Comparison of ENCODE assay signal across 9 cellular contexts in the genomic region with DNA sequence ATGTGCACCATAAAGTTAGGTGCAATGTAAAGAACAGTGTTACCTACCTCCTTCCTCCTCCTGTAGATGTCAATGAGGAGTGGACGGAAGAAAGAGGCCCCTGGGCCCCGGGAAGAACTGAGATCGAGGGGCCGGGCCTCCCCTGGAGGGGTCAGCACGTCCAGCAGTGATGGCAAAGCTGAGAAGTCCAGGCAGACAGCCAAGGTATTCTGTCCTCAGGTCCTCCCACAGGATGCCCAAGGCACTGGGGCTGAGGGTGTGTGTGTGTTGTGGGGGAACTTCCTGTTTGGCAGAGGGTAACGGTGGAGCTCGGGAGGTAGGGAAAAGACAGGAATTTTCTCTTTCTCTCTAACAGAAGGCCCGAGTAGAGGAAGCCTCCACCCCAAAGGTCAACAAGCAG. TPM values are rescaled to one million over a fixed set of nuclear protein-coding genes. Genes with fewer than 3 reads are reported as not detected.
DNase-seq lines count a peak whose midpoint lies in the region; ATAC-seq and TF ChIP-seq lines count a peak whose summit lies in the region.
"Had no signal": no experiment of that assay in that cellular context is flagged by ENCODE, and none has a peak within 500 bp of the region (broad histone marks: within the 10 kb centered on the region; RNA-seq: fewer than 3 reads in every experiment).

No MANE protein-coding gene starts in this region.

- ATAC-seq in activated CD4-positive, alpha-beta T cell treated with anti-CD3 and anti-CD28 coated beads for 36 hours: no peak
- ATAC-seq: sciatic nerve had no signal

- intact Hi-C loops in activated CD4-positive, alpha-beta T cell treated with anti-CD3 and anti-CD28 coated beads for 36 hours (cut with DNase I, micrococcal nuclease): no loop called here
- intact Hi-C loops in ascending aorta (cut with DNase I): no loop called here

- H2BK5ac ChIP-seq in H9 (ENCODE audit: insufficient read length, low read length): no peak overlapping the region

- H3K23ac ChIP-seq in H9 (ENCODE audit: insufficient read length, low read depth, low read length): no peak overlapping the region

- H4K5ac ChIP-seq in H9 (ENCODE audit: insufficient read length, low read depth, low read length): no peak overlapping the region

- no peaks in the 10 kb centered on the region for H3K9me3 Mint-ChIP-seq in activated CD4-positive, alpha-beta T cell treated with anti-CD3 and anti-CD28 coated beads for 36 hours (ENCODE audit: low read depth)
- H3K9me3 Mint-ChIP-seq in H9: no peaks in the 10 kb centered on the region; a peak in 1 of 5 replicates

- H3K36me3 Mint-ChIP-seq in activated CD4-positive, alpha-beta T cell treated with anti-CD3 and anti-CD28 coated beads for 36 hours (ENCODE audit: low read depth): peaks cover 43% of the 10 kb centered on the region
- peaks cover 22 to 75% (median 50%) of the 10 kb centered on the region in 3 experiments for H3K36me3 Mint-ChIP-seq in H9 (ENCODE audit: insufficient read depth in 1 of 3, low read depth in 3 of 3)

- H3T11ph ChIP-seq in H9 (ENCODE audit: low read length): no peak overlapping the region

- no peak overlapping the region for H3K14ac ChIP-seq in H9 (ENCODE audit: insufficient read depth, low read length)

- no peaks in the 10 kb centered on the region for H4K20me1 ChIP-seq in H9 (ENCODE audit: control insufficient read depth, insufficient read depth, insufficient read length)

- H3K4me2 ChIP-seq in H9 (ENCODE audit: insufficient read depth, insufficient read length, low read length): no peak overlapping the region

- POLR2A ChIA-PET in activated CD4-positive, alpha-beta T cell treated with anti-CD3 and anti-CD28 coated beads for 36 hours (lab: Charles Lee): no interaction called here

- no peak overlapping the region for H4K91ac ChIP-seq in H9 (ENCODE audit: insufficient read length, low read depth, low read length)

- H3K4me3 ChIP-seq in ascending aorta (no peak overlapping the region), stomach smooth muscle (ENCODE audit: low read length in 2 of 2) (peak overlapping the region in 1 of 2 donors; percentile 29)

- H2AK5ac ChIP-seq in H9 (ENCODE audit: insufficient read length, low read length): no peak overlapping the region

- H3K9me3 ChIP-seq in ascending aorta (no peaks in the 10 kb centered on the region), stomach smooth muscle (ENCODE audit: control insufficient read depth in 2 of 2, low read length in 2 of 2) (no peaks in the 10 kb centered on the region), H9 (ENCODE audit: control insufficient read depth, low read depth, low read length) (no peaks in the 10 kb centered on the region)

- H3K9ac ChIP-seq in stomach smooth muscle (ENCODE audit: low read length in 2 of 2): peak overlapping the region; percentile 28 to 29
- no peak overlapping the region for H3K9ac ChIP-seq in H9 (ENCODE audit: extremely low read depth, insufficient read length, low read length)

- H3K4me3 Mint-ChIP-seq in activated CD4-positive, alpha-beta T cell treated with anti-CD3 and anti-CD28 coated beads for 36 hours: no peak overlapping the region
- H3K4me3 Mint-ChIP-seq in H9: no peak overlapping the region; a peak in 1 of 5 replicates

- H3K23me2 ChIP-seq in H9 (ENCODE audit: insufficient read length, low read depth, low read length, poor library complexity, severe bottlenecking): peaks cover 9% of the 10 kb centered on the region

- no peak for DNase-seq in activated CD4-positive, alpha-beta T cell treated with anti-CD3 and anti-CD28 coated beads for 36 hours
- no peak for DNase-seq in activated CD4-positive, alpha-beta T cell treated with anti-CD3 and anti-CD28 coated beads, Interleukin-2, amount 50 U/mL, for 4 hours
- DNase-seq in ascending aorta (ENCODE audit: low spot score in 2 of 2) (no peak), iris pigment epithelial cell (ENCODE audit: low read depth) (peak; percentile 46), COLO668 (lab: John Stamatoyannopoulos, UW; ENCODE audit: unreplicated experiment) (no peak), medulla oblongata (ENCODE audit: extremely low spot score) (no peak), H9 (no peak)

- CTCF ChIA-PET in activated CD4-positive, alpha-beta T cell treated with anti-CD3 and anti-CD28 coated beads for 36 hours (lab: Charles Lee): interaction anchor here (0.7 to 2.7 kb wide), 5 partner anchors 9 to 1026 kb away, joined by 3 to 11 read pairs (median 4); partner anchors contain the start of gene SPSB2

- no peaks in the 10 kb centered on the region for H3K27me3 Mint-ChIP-seq in activated CD4-positive, alpha-beta T cell treated with anti-CD3 and anti-CD28 coated beads for 36 hours
- no peaks in the 10 kb centered on the region; the same call in 1 of the 2 replicates for H3K27me3 Mint-ChIP-seq in H9 (ENCODE audit: low read depth)

- no peak overlapping the region for H2AFZ ChIP-seq in H9 (ENCODE audit: low read length)

- no CpG with 5 or more reads among the region's 8 CpGs for WGBS in H9 (ENCODE audit: extremely low coverage, insufficient read length, low lambda C conversion rate)

- no peak for TF ChIP-seq CTCF in ascending aorta (IDR thresholded peaks at IDR 0.05)
- TF ChIP-seq CTCF in H9 (conservative IDR thresholded peaks at IDR 0.05): no peak

- peaks cover 68% of the 10 kb centered on the region for H3K4me1 Mint-ChIP-seq in activated CD4-positive, alpha-beta T cell treated with anti-CD3 and anti-CD28 coated beads for 36 hours
- peaks cover 29 to 41% of the 10 kb centered on the region in 2 experiments for H3K4me1 Mint-ChIP-seq in H9

- H3K4me1 ChIP-seq in ascending aorta (peaks cover 30 to 40% of the 10 kb centered on the region in 2 donors), stomach smooth muscle (ENCODE audit: control insufficient read depth, insufficient read depth, low read length) (peaks cover 57% of the 10 kb centered on the region), H9 (ENCODE audit: insufficient read depth, low read length) (no peaks in the 10 kb centered on the region)

- peaks cover 17% of the 10 kb centered on the region; the same call in 1 of the 2 replicates for H3K79me2 ChIP-seq in H9 (ENCODE audit: insufficient read depth, low read length)

- H3K27ac ChIP-seq in ascending aorta (peak overlapping the region; percentile 59 to 68), stomach smooth muscle (ENCODE audit: low read length) (peak overlapping the region; percentile 62), H9 (ENCODE audit: insufficient read length, low read depth, low read length) (no peak overlapping the region)

- no peak overlapping the region for H3K4ac ChIP-seq in H9 (ENCODE audit: low read depth, low read length)

- H3K27me3 ChIP-seq in ascending aorta (no peaks in the 10 kb centered on the region), stomach smooth muscle (ENCODE audit: control insufficient read depth in 1 of 2, insufficient read depth in 2 of 2, low read length in 2 of 2) (no peaks in the 10 kb centered on the region), H9 (ENCODE audit: insufficient read depth, low read length) (no peaks in the 10 kb centered on the region)

- peak overlapping the region; percentile 71 for H3K27ac Mint-ChIP-seq in activated CD4-positive, alpha-beta T cell treated with anti-CD3 and anti-CD28 coated beads for 36 hours
- H3K27ac Mint-ChIP-seq in H9: peak overlapping the region in 1 of 3 experiments; percentile 20; a peak in 2 of 7 replicates

- no peak overlapping the region for H2BK20ac ChIP-seq in H9 (ENCODE audit: low read depth, low read length, poor library complexity, severe bottlenecking)

- no peak overlapping the region for H2BK120ac ChIP-seq in H9 (ENCODE audit: low read depth, low read length, poor library complexity, severe bottlenecking)

- H3K79me1 ChIP-seq in H9 (ENCODE audit: insufficient read depth, low read depth, low read length, poor library complexity, severe bottlenecking): no peaks in the 10 kb centered on the region

- H2BK15ac ChIP-seq in H9 (ENCODE audit: low read depth, low read length): no peak overlapping the region

- H4K8ac ChIP-seq in H9 (replicated peaks; ENCODE audit: insufficient read length, low read depth, low read length): no peak overlapping the region

- no peak overlapping the region for H3K18ac ChIP-seq in H9 (ENCODE audit: insufficient read length, low read depth, low read length)

- H2BK12ac ChIP-seq in H9 (ENCODE audit: insufficient read length, low read depth, low read length): no peak overlapping the region

- H3K56ac ChIP-seq in H9 (ENCODE audit: insufficient read length, low read depth, low read length): no peak overlapping the region

- H3K36me3 ChIP-seq in ascending aorta: peaks cover 18 to 25% of the 10 kb centered on the region in 2 donors
- H3K36me3 ChIP-seq in stomach smooth muscle (ENCODE audit: control insufficient read depth in 2 of 2, insufficient read depth in 2 of 2, low read length in 2 of 2): peaks cover 20 to 25% of the 10 kb centered on the region in 2 donors

RNA-seq across cellular contexts. Expression of gene ATN1, which starts 6.4 kb away (rescaled TPM):
- total RNA-seq in activated CD4-positive, alpha-beta T cell treated with anti-CD3 and anti-CD28 coated beads for 36 hours: 10 to 100 TPM; 32.2 to 32.4 TPM
- total RNA-seq in ascending aorta: 207 TPM
- total RNA-seq in H9 (2021): 97.9 and 103 TPM in 2 replicates

RNA-seq across cellular contexts. Expression of gene RNU7-1, which starts 9.5 kb away (rescaled TPM):
- total RNA-seq in activated CD4-positive, alpha-beta T cell treated with anti-CD3 and anti-CD28 coated beads for 36 hours: not detected
- not detected for total RNA-seq in ascending aorta
- total RNA-seq in H9 (2021): not detected in 2 replicates
- total RNA-seq: sciatic nerve had no signal

RNA-seq across cellular contexts. Expression of gene C12orf57, which starts 9.7 kb away (rescaled TPM):
- 100 to 1,000 TPM; 189 to 208 TPM for total RNA-seq in activated CD4-positive, alpha-beta T cell treated with anti-CD3 and anti-CD28 coated beads for 36 hours
- total RNA-seq in ascending aorta (558 TPM), H9 (2021) (195 TPM in 2 replicates)

RNA-seq across cellular contexts. Expression of gene PTPN6, which starts 17.0 kb away (rescaled TPM):
- 100 to 1,000 TPM; 335 to 483 TPM for total RNA-seq in activated CD4-positive, alpha-beta T cell treated with anti-CD3 and anti-CD28 coated beads for 36 hours
- total RNA-seq in ascending aorta (1.7 TPM), H9 (2021) (18.2 and 19.8 TPM in 2 replicates)

RNA-seq across cellular contexts. Expression of gene ENO2, which starts 19.7 kb away (rescaled TPM):
- 100 to 1,000 TPM; 301 to 317 TPM for total RNA-seq in activated CD4-positive, alpha-beta T cell treated with anti-CD3 and anti-CD28 coated beads for 36 hours
- total RNA-seq in ascending aorta: 30.3 TPM
- total RNA-seq in H9 (2021): 165 and 166 TPM in 2 replicates
